8 cellular contexts compared by ENCODE assay signal in the genomic region with DNA sequence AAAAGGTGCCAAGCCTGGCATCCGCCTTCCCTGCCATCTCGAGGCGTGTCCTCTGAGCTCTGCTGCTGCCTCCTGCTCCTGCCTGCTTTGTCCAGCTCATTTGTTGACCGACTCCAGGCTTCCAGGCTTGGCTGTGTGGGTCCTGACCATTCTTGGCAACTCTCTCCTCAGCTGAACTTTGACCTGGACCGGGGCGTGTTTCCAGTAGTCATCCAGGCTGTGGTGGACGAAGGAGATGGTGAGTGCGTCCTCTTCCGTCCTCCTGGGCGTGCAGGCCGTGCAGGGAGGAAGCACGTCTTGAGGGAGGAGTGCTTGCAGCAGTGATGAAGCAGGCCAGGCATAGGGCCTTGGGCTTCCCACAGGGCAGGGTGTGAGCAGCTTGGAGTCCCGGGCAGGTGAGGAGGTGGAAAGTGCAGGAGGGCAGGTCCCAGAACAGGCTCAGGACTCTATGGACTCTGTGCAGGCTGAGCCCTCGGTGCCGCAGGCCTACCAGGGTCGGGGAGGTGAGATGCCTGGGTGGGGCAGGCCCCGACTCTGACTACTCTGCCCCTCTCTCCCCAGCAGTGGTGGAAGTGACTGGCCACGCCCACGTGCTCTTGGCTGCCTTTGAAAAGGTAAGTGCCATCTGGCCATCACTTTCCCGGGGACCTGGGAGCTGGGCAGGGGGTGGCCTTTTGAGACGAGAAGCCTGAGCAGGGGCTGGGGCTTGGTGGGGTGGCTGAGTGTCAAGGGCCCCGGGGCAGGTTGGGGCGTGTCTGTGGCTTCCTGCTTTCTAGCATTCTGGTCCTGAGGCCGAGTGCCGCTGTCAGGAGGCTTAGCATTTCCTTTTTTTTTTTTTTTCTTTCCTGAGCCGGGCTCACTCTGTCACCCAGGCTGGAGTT. TPM values are rescaled to one million over a fixed set of nuclear protein-coding genes. Genes with fewer than 3 reads are reported as not detected.
A peak's percentile ranks its signal among the peaks of the same experiment; 100 is the strongest.
DNase-seq lines count a peak whose midpoint lies in the region; ATAC-seq and TF ChIP-seq lines count a peak whose summit lies in the region.

No MANE protein-coding gene starts in this region.

- WGBS in testis, 2 donors: 58 to 74% methylated on average over 20 to 26 of the region's 26 CpGs

- ATAC-seq in left lobe of liver (peak; percentile 73), HG03175 (IDR thresholded peaks at IDR 0.05; ENCODE audit: unreplicated experiment) (no peak)

- H3K4me3 ChIP-seq in testis: no peak overlapping the region

- TF ChIP-seq CTCF in testis (IDR thresholded peaks at IDR 0.05): no peak

- no peak overlapping the region for H3K27ac ChIP-seq in testis

- peaks cover 10% of the 10 kb centered on the region for H3K4me1 ChIP-seq in testis

- no peaks in the 10 kb centered on the region for H3K27me3 ChIP-seq in testis

- intact Hi-C loops in testis (cut with DNase I; ENCODE audit: low total_unique reads): no loop called here

- no peak for TF ChIP-seq POLR2A in testis (IDR thresholded peaks at IDR 0.05)

- DNase-seq in DMS79 treated with DMSO at 0.1 percent for 48 hours (lab: John Stamatoyannopoulos, UW): peak; percentile 81
- peak; percentile 7 for DNase-seq in NCI-H524 treated with DMSO at 0.1 percent for 48 hours (lab: John Stamatoyannopoulos, UW)
- DNase-seq in activated T-helper 1 cell treated with Interleukin-2 at 50 U/mL for 16 hours (ENCODE audit: low read depth): peak; percentile 47
- peak; percentile 95 for DNase-seq in left lobe of liver (ENCODE audit: low spot score)
- DNase-seq in testis: peak; percentile 63
- DNase-seq in NCI-H1092 treated with DMSO at 0.1 percent for 48 hours (lab: John Stamatoyannopoulos, UW): no peak
- DNase-seq in DMS53 treated with DMSO at 0.1 percent for 48 hours (lab: John Stamatoyannopoulos, UW; ENCODE audit: unreplicated experiment): no peak

- no peaks in the 10 kb centered on the region for H3K9me3 ChIP-seq in testis

- H3K36me3 ChIP-seq in testis (ENCODE audit: low read depth, missing control alignments): no peaks in the 10 kb centered on the region

RNA-seq across cellular contexts. Expression of gene NUDT16L1, which starts 28.6 kb away (rescaled TPM):
- total RNA-seq in left lobe of liver: 40.4 TPM
- total RNA-seq in testis: 10 to 100 TPM; 33.6 to 48.6 TPM
- 34.3 TPM for polyA plus RNA-seq in testis (ENCODE audit: insufficient read depth, low read depth, low replicate concordance)

RNA-seq across cellular contexts. Expression of gene MGRN1, which starts 40.2 kb away (rescaled TPM):
- 59.5 TPM for total RNA-seq in left lobe of liver
- 10 to 100 TPM; 89.7 to 91.1 TPM for total RNA-seq in testis
- polyA plus RNA-seq in testis (ENCODE audit: insufficient read depth, low read depth, low replicate concordance): 34.7 TPM

RNA-seq across cellular contexts. Expression of gene UBALD1, which starts 50.1 kb away (rescaled TPM):
- total RNA-seq in left lobe of liver: 19.1 TPM
- 10 to 100 TPM; 15.9 to 25.0 TPM for total RNA-seq in testis
- 33.3 TPM for polyA plus RNA-seq in testis (ENCODE audit: insufficient read depth, low read depth, low replicate concordance)

Comparison
In these comparisons a context has a peak if more than half of its experiments do, and no peak if none do; other contexts are left out.
1. DNase-seq: peak in DMS79 treated with DMSO at 0.1 percent for 48 hours (single experiment), NCI-H524 treated with DMSO at 0.1 percent for 48 hours (single experiment), activated T-helper 1 cell treated with Interleukin-2 at 50 U/mL for 16 hours (single experiment), left lobe of liver (single experiment) and testis (single experiment); none in NCI-H1092 treated with DMSO at 0.1 percent for 48 hours (single experiment) and DMS53 treated with DMSO at 0.1 percent for 48 hours (single experiment).